ENCODE assay signal across 9 cellular contexts in the genomic region with DNA sequence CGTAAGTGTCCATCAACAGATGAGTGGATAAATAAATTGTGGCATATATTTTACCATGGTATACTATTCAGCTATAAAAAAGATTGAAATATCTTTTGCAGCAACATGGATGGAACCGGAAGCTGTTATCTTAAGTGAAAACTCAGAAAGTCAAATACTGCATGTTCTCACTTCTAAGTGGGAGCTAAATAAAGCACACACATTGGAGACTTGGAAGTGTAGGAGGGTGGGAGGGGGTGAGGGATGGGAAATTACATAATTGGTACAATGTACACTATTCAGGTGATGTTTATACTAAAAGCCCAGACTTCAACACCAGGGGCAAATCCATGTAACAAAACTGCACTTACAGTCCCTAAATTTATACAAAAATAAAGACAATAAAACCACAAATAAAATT.
"Had no signal": no experiment of that assay in that cellular context is flagged by ENCODE, and none has a peak within 500 bp of the region (broad histone marks: within the 10 kb centered on the region; RNA-seq: fewer than 3 reads in every experiment).

No MANE protein-coding gene starts in this region.

- H3K4me3 ChIP-seq: GM23338, K562 had no signal

- ATAC-seq: GM23338, K562 had no signal

- H3K4me3 Mint-ChIP-seq: GM23338, H9 had no signal

- H2AFZ ChIP-seq: GM23338 had no signal

- FAIRE-seq: H1, H54, HTR-8/SVneo, K562 had no signal

- H3K4me2 ChIP-seq: GM23338 had no signal

- DNase-seq: H9, HCEC 1CT, IMR-90, KG1 had no signal

- H3K27ac Mint-ChIP-seq: GM23338, H9 had no signal
